Comparison of ENCODE assay signal across 18 cellular contexts in the genomic region with DNA sequence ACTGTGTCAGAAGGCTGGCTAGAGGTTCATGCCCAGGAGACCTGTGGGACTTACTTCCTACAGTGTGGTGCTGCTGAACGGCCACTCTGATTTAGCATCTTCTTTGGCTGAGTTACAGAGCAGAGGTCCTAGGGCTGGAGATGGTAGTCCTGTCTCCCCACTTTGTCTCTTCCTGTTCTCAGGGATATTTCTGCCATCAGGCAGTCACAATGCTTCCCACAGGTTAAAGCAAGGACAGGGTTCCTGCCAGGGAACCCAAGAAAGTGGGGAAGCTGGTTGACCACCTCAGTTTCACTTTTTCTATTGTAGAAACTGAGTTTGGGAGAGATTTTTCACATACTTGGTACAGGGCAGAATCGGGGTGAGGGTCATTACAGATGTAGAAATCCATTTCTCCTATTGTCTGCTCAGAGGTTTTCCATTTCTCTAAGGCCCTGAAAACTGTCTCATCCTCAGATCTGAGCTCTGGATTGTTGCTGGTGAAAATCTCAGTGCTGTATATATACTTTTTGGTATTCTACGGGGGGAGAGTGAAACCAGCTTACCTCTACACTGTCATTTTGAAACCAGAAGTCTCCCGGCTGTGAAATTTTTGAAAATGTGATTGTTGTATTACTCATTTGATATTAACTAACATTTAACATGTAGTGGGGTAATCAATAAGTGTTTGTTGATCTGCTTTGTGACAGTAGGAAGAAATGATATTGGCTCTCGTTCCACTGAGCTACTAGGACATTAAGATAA. TPM values are rescaled to one million over a fixed set of nuclear protein-coding genes. Genes with fewer than 3 reads are reported as not detected.
DNase-seq lines count a peak whose midpoint lies in the region; ATAC-seq, FAIRE-seq and TF ChIP-seq lines count a peak whose summit lies in the region.
"Had no signal": no experiment of that assay in that cellular context is flagged by ENCODE, and none has a peak within 500 bp of the region (broad histone marks: within the 10 kb centered on the region; RNA-seq: fewer than 3 reads in every experiment).

No MANE protein-coding gene starts in this region.

- peak overlapping the region; percentile 10 for H3K14ac ChIP-seq in H1 (ENCODE audit: insufficient read length)

- H2BK120ac ChIP-seq in H1 (replicated peaks; ENCODE audit: low read depth, low read length): no peak overlapping the region

- H4K8ac ChIP-seq in H1 (ENCODE audit: extremely low read depth, insufficient read depth, low read length): no peak overlapping the region

- H2BK12ac ChIP-seq in H1 (ENCODE audit: low read depth, low read length): no peak overlapping the region

- no peak overlapping the region for H4K91ac ChIP-seq in H1 (replicated peaks; ENCODE audit: insufficient read length, low read length)

- H3K23ac ChIP-seq in H1 (ENCODE audit: insufficient read length): no peak overlapping the region

- no peak overlapping the region for H2BK20ac ChIP-seq in H1 (ENCODE audit: low read length)

- WGBS in H1 (ENCODE audit: extremely low coverage in 1 of 2, insufficient coverage in 1 of 2, insufficient read length in 1 of 2, insufficient replicate concordance in 2 of 2, low coverage in 1 of 2, low lambda C conversion rate in 2 of 2, missing lambda C conversion rate in 1 of 2), 2 experiments: 93% methylated on average over 5 of the region's 5 CpGs; no CpG with 5 or more reads in 1 of the 2 experiments

- H3K4me1 ChIP-seq in H1 (replicated peaks in 1 of 4; ENCODE audit: control insufficient read depth in 3 of 4, insufficient read depth in 4 of 4, low read length in 3 of 4): no peaks in the 10 kb centered on the region
- H3K4me1 ChIP-seq: A549, pancreas had no signal

- CTCF ChIA-PET in H1 (lab: Charles Lee; ENCODE audit: partially characterized antibody): interaction anchor here (0.9 kb wide), 1 partner anchor 399 kb away, joined by 4 read pairs; no protein-coding TSS in a partner anchor
- CTCF ChIA-PET in Calu3 (lab: Charles Lee): interaction anchor here (0.5 kb wide), 1 partner anchor 46 kb away, joined by 3 read pairs; no protein-coding TSS in a partner anchor

- H3K4me3 ChIP-seq in H1 (ENCODE audit: extremely low read depth in 1 of 4, insufficient read depth in 2 of 4, low read depth in 3 of 4, low read length in 4 of 4): no peak overlapping the region
- H3K4me3 ChIP-seq: A549, pancreas had no signal

- TF ChIP-seq EP300 in H1 (IDR thresholded peaks at IDR 0.05; ENCODE audit: borderline replicate concordance in 1 of 2, low read depth in 2 of 2, low read length in 2 of 2): no peak

- no peaks in the 10 kb centered on the region for H3K79me2 ChIP-seq in H1 (ENCODE audit: control insufficient read depth in 1 of 2, insufficient read depth in 2 of 2, low read length in 2 of 2)

- no peaks in the 10 kb centered on the region for H3K27me3 ChIP-seq in H1 (replicated peaks in 1 of 4; ENCODE audit: control insufficient read depth in 3 of 4, extremely low read depth in 1 of 4, insufficient read depth in 3 of 4, low read length in 3 of 4)
- H3K27me3 ChIP-seq: pancreas had no signal

- H3K36me3 ChIP-seq in H1 (ENCODE audit: control insufficient read depth in 2 of 4, insufficient read depth in 4 of 4, low read length in 3 of 4): no peaks in the 10 kb centered on the region
- H3K36me3 ChIP-seq: pancreas had no signal

- H3K4ac ChIP-seq in H1 (replicated peaks; ENCODE audit: insufficient read length, low read depth, low read length): no peak overlapping the region

- no peak for FAIRE-seq in H1 (lab: Jason Lieb, UNC)
- FAIRE-seq: A549, pancreas had no signal

- no peak overlapping the region for H3K27ac Mint-ChIP-seq in activated T-cell treated with anti-CD3 and anti-CD28 coated beads, Interleukin-2, amount 50 U/mL, for 72 hours
- H3K27ac Mint-ChIP-seq in Calu3 (ENCODE audit: unreplicated experiment): no peak overlapping the region
- H3K27ac Mint-ChIP-seq: dendritic cell treated with granulocyte-macrophage colony-stimulating factor and Interleukin-4, amounts not matched to agents 40 ng/mL and 50 ng/mL, for 4 days; H9 had no signal

- H2BK15ac ChIP-seq in H1 (ENCODE audit: low read length): no peak overlapping the region

- POLR2A ChIA-PET in H1 (lab: Charles Lee; ENCODE audit: partially characterized antibody): no interaction called here

- peaks cover 16% of the 10 kb centered on the region for H3K4me1 Mint-ChIP-seq in activated T-cell treated with anti-CD3 and anti-CD28 coated beads, Interleukin-2, amount 50 U/mL, for 72 hours (ENCODE audit: low read depth)
- H3K4me1 Mint-ChIP-seq in Calu3 (ENCODE audit: low read depth, unreplicated experiment): peaks cover 4% of the 10 kb centered on the region

- H3K79me1 ChIP-seq in H1 (ENCODE audit: low read depth, low read length): no peaks in the 10 kb centered on the region

- peak overlapping the region in 1 of 2 donors; percentile 38 for H3K4me3 Mint-ChIP-seq in activated T-cell treated with anti-CD3 and anti-CD28 coated beads, Interleukin-2, amount 50 U/mL, for 72 hours
- no peak overlapping the region for H3K4me3 Mint-ChIP-seq in Calu3 (ENCODE audit: low read depth, unreplicated experiment)
- H3K4me3 Mint-ChIP-seq: dendritic cell treated with granulocyte-macrophage colony-stimulating factor and Interleukin-4, amounts not matched to agents 40 ng/mL and 50 ng/mL, for 4 days; H9 had no signal

- intact Hi-C loops in Calu3 (cut with micrococcal nuclease; ENCODE audit: unreplicated experiment): no loop called here

- no peak overlapping the region for H3K27ac ChIP-seq in H1 (ENCODE audit: low read depth, low read length)
- H3K27ac ChIP-seq: A549, pancreas had no signal

- no peaks in the 10 kb centered on the region for H3K27me3 Mint-ChIP-seq in activated T-cell treated with anti-CD3 and anti-CD28 coated beads, Interleukin-2, amount 50 U/mL, for 72 hours (ENCODE audit: low read depth)
- H3K27me3 Mint-ChIP-seq in Calu3 (ENCODE audit: unreplicated experiment): no peaks in the 10 kb centered on the region
- H3K27me3 Mint-ChIP-seq: dendritic cell treated with granulocyte-macrophage colony-stimulating factor and Interleukin-4, amounts not matched to agents 40 ng/mL and 50 ng/mL, for 4 days had no signal

- H4K20me1 ChIP-seq in H1 (replicated peaks in 1 of 2; ENCODE audit: control insufficient read depth in 1 of 2, insufficient read depth in 2 of 2, low read length in 2 of 2): no peaks in the 10 kb centered on the region

- no peaks in the 10 kb centered on the region for H3K9me3 ChIP-seq in H1 (ENCODE audit: insufficient read depth in 2 of 2, low read depth in 1 of 2, low read length in 1 of 2)
- H3K9me3 ChIP-seq: A549, pancreas had no signal

- no peak overlapping the region for H3K56ac ChIP-seq in H1 (replicated peaks; ENCODE audit: insufficient read length, low read depth, low read length)

- H3K9me3 Mint-ChIP-seq in activated T-cell treated with anti-CD3 and anti-CD28 coated beads, Interleukin-2, amount 50 U/mL, for 72 hours: no peaks in the 10 kb centered on the region
- H3K9me3 Mint-ChIP-seq in Calu3 (ENCODE audit: low read depth, unreplicated experiment): peaks cover 5% of the 10 kb centered on the region

- H3K23me2 ChIP-seq in H1 (ENCODE audit: low read depth, low read length): no peaks in the 10 kb centered on the region

- no peak for TF ChIP-seq RAD21 in H1 (IDR thresholded peaks at IDR 0.05 in 1 of 2, conservative IDR thresholded peaks at IDR 0.05 in 1 of 2; ENCODE audit: low read depth in 2 of 2, low read length in 2 of 2)

- H2BK5ac ChIP-seq in H1 (ENCODE audit: low read depth, low read length): no peak overlapping the region

- ATAC-seq in activated T-cell treated with anti-CD3 and anti-CD28 coated beads, Interleukin-2, amount 50 U/mL, for 72 hours (replicated peaks in 1 of 2): peak; percentile 60 to 64
- ATAC-seq in GM21447 (IDR thresholded peaks at IDR 0.05; ENCODE audit: unreplicated experiment) (peak; percentile 84), HG03060 (IDR thresholded peaks at IDR 0.05; ENCODE audit: low read depth, unreplicated experiment) (peak; percentile 78)
- ATAC-seq: A549, pancreas had no signal

- H3K18ac ChIP-seq in H1 (ENCODE audit: extremely low read depth, low read length): no peak overlapping the region

- peaks cover 2 to 4% of the 10 kb centered on the region in 2 donors for H3K36me3 Mint-ChIP-seq in activated T-cell treated with anti-CD3 and anti-CD28 coated beads, Interleukin-2, amount 50 U/mL, for 72 hours (ENCODE audit: insufficient read depth in 2 of 2)
- H3K36me3 Mint-ChIP-seq in Calu3 (ENCODE audit: insufficient read depth, unreplicated experiment): no peaks in the 10 kb centered on the region

- no peak overlapping the region for H4K5ac ChIP-seq in H1 (ENCODE audit: insufficient read length, low read depth, low read length)

- H3K4me2 ChIP-seq in H1 (ENCODE audit: insufficient read depth in 1 of 2, low read depth in 2 of 2, low read length in 2 of 2): no peak overlapping the region
- H3K4me2 ChIP-seq: A549 had no signal

- BruUV-seq in Calu3 (replicated peaks; lab: Mats Ljungman, UMichigan): no TSS peak

- no peak overlapping the region for H2AK5ac ChIP-seq in H1 (ENCODE audit: low read depth, low read length)

- H2AFZ ChIP-seq in H1 (ENCODE audit: low read length): no peak overlapping the region

- no peak for TF ChIP-seq CTCF in H1 (IDR thresholded peaks at IDR 0.05; ENCODE audit: control extremely low read depth in 1 of 3, insufficient read depth in 1 of 3, low read depth in 1 of 3, low read length in 3 of 3)
- TF ChIP-seq CTCF in Calu3 (IDR thresholded peaks at IDR 0.05; ENCODE audit: unreplicated experiment): no peak

- TF ChIP-seq POLR2A in H1 (IDR thresholded peaks at IDR 0.05; ENCODE audit: control extremely low read depth in 1 of 2, low read depth in 2 of 2, low read length in 2 of 2): no peak

- no peak overlapping the region for H3K9ac ChIP-seq in H1 (replicated peaks in 1 of 4; ENCODE audit: extremely low read depth in 1 of 4, low read depth in 3 of 4, low read length in 3 of 4)

- no peak for DNase-seq in activated T-cell treated with anti-CD3 and anti-CD28 coated beads, Interleukin-2, amount 50 U/mL, for 72 hours
- no peak for DNase-seq in activated T-cell treated with anti-CD3 and anti-CD28 coated beads, Interleukin-2, amount 50 U/mL, for 1 hour
- DNase-seq in H1 (ENCODE audit: low read depth in 1 of 2, low spot score in 2 of 2): no peak
- no peak for DNase-seq in NCI-H1092 treated with DMSO at 0.1 percent for 48 hours (lab: John Stamatoyannopoulos, UW)
- DNase-seq in GF-D8 (lab: John Stamatoyannopoulos, UW): no peak
- DNase-seq in Calu3: no peak
- DNase-seq: activated CD4-positive, alpha-beta T cell treated with anti-CD3 and anti-CD28 coated beads for 1 hour; H9; Karpas-422; pancreas; SIG-M5; stimulated activated CD4-positive, alpha-beta T cell treated with anti-CD3 and anti-CD28 coated beads, Interleukin-2, amount 100 ng/mL, for 48 hours had no signal

RNA-seq across cellular contexts. Expression of a gene that starts 37.0 kb away (rescaled TPM):
- total RNA-seq in activated T-cell treated with anti-CD3 and anti-CD28 coated beads, Interleukin-2, amount 50 U/mL, for 72 hours: not detected
- total RNA-seq in H1 (2021; fragmentation: NEBNext Ultra II Directional; extraction: Animal tissue kit (Norgen Biotek cat#: 25700)): not detected in 2 replicates
- polyA plus RNA-seq in H1 (2011; rRNA removed): not detected in 2 replicates
- polyA plus RNA-seq in H1 (2011; cell fraction: cytosol; rRNA removed): not detected
- polyA plus RNA-seq in H1 (2011; cell fraction: nucleus; rRNA removed): not detected
- 0.14 to 0.28 TPM in 2 of 4 replicates, not detected in the others for polyA plus RNA-seq in H1 (2012, experiment 1 of 2)
- not detected for polyA plus RNA-seq in H1 (2012, experiment 2 of 2)
- not detected for polyA plus RNA-seq in H1 (2013, experiment 1 of 2)
- polyA plus RNA-seq in H1 (2013, experiment 2 of 2): not detected
- polyA minus RNA-seq in H1 (2011; rRNA and poly(A)+ RNA removed): not detected in 2 replicates
- not detected for polyA minus RNA-seq in H1 (2011; cell fraction: cytosol; rRNA and poly(A)+ RNA removed)
- not detected for polyA minus RNA-seq in H1 (2011; cell fraction: nucleus; rRNA and poly(A)+ RNA removed)
- total RNA-seq in Calu3 (2022): not detected in 2 replicates
- total RNA-seq: glomerular endothelial cell, H9, subcutaneous adipose tissue had no signal
- polyA plus RNA-seq: pancreas had no signal
